8 cellular contexts compared by ENCODE assay signal in genomic region chr4:2281575-2282343, GRCh38. TPM values are rescaled to one million over a fixed set of nuclear protein-coding genes. Genes with fewer than 3 reads are reported as not detected.
A peak's percentile ranks its signal among the peaks of the same experiment; 100 is the strongest.
DNase-seq lines count a peak whose midpoint lies in the region; ATAC-seq and TF ChIP-seq lines count a peak whose summit lies in the region.

No MANE protein-coding gene starts in this region.

- peak; percentile 86 for DNase-seq in activated CD4-positive, alpha-beta memory T cell treated with anti-CD3 and anti-CD28 coated beads, Interleukin-2, amount 10 ng/mL, durations not matched to agents 7 days and 5 days
- DNase-seq in right cardiac atrium (peak in 2 of 3 donors; percentile 11 to 57), stomach (peak; percentile 51), NCI-H2107 treated with DMSO at 0.1 percent for 48 hours (lab: John Stamatoyannopoulos, UW; ENCODE audit: unreplicated experiment) (no peak), SIG-M5 (lab: John Stamatoyannopoulos, UW) (no peak), NCI-H1694 (lab: John Stamatoyannopoulos, UW) (no peak)

- H3K4me3 ChIP-seq in right cardiac atrium (ENCODE audit: low read length) = no peak overlapping the region
- H3K4me3 ChIP-seq in stomach = no peak overlapping the region

- 52% methylated on average over 10 of the region's 10 CpGs for WGBS in right cardiac atrium
- 60 to 78% (median 66%) methylated on average over 8 to 10 of the region's 10 CpGs for WGBS in stomach, 5 donors

- H3K27me3 Mint-ChIP-seq in activated CD4-positive, alpha-beta memory T cell treated with anti-CD3 and anti-CD28 coated beads, Interleukin-2, amount 10 ng/mL, durations not matched to agents 7 days and 5 days = no peaks in the 10 kb centered on the region

- peak overlapping the region; percentile 88 for H3K27ac Mint-ChIP-seq in activated CD4-positive, alpha-beta memory T cell treated with anti-CD3 and anti-CD28 coated beads, Interleukin-2, amount 10 ng/mL, durations not matched to agents 7 days and 5 days

- CTCF ChIA-PET in activated CD4-positive, alpha-beta memory T cell treated with anti-CD3 and anti-CD28 coated beads, Interleukin-2, amount 10 ng/mL, durations not matched to agents 7 days and 5 days (lab: Charles Lee) = interaction anchor here (0.8 to 1.3 kb wide), 7 partner anchors 10 to 187 kb away, joined by 3 to 7 read pairs (median 4); partner anchors contain the start of genes MXD4 and RNF4

- H3K4me1 Mint-ChIP-seq in activated CD4-positive, alpha-beta memory T cell treated with anti-CD3 and anti-CD28 coated beads, Interleukin-2, amount 10 ng/mL, durations not matched to agents 7 days and 5 days = peaks cover 33% of the 10 kb centered on the region

- H3K9me3 Mint-ChIP-seq in activated CD4-positive, alpha-beta memory T cell treated with anti-CD3 and anti-CD28 coated beads, Interleukin-2, amount 10 ng/mL, durations not matched to agents 7 days and 5 days = no peaks in the 10 kb centered on the region

- H3K4me1 ChIP-seq in right cardiac atrium (ENCODE audit: control insufficient read depth, insufficient read depth, low read length) (no peaks in the 10 kb centered on the region), stomach (no peaks in the 10 kb centered on the region)

- peak; percentile 83 for ATAC-seq in GM19025 (IDR thresholded peaks at IDR 0.05; ENCODE audit: low read depth, unreplicated experiment)
- peak; percentile 50 for ATAC-seq in HG03520 (IDR thresholded peaks at IDR 0.05; ENCODE audit: unreplicated experiment)
- ATAC-seq in right cardiac atrium = peak in 1 of 2 donors; percentile 19

- no peaks in the 10 kb centered on the region for H3K36me3 Mint-ChIP-seq in activated CD4-positive, alpha-beta memory T cell treated with anti-CD3 and anti-CD28 coated beads, Interleukin-2, amount 10 ng/mL, durations not matched to agents 7 days and 5 days (ENCODE audit: low read depth)

- H3K4me3 Mint-ChIP-seq in activated CD4-positive, alpha-beta memory T cell treated with anti-CD3 and anti-CD28 coated beads, Interleukin-2, amount 10 ng/mL, durations not matched to agents 7 days and 5 days = peak overlapping the region; percentile 4

- H3K27me3 ChIP-seq in right cardiac atrium (ENCODE audit: control insufficient read depth, insufficient read depth) = no peaks in the 10 kb centered on the region
- H3K27me3 ChIP-seq in stomach = no peaks in the 10 kb centered on the region

- H3K27ac ChIP-seq in right cardiac atrium (ENCODE audit: low read length) = no peak overlapping the region
- H3K27ac ChIP-seq in stomach = peak overlapping the region in 4 of 5 donors; percentile 3 to 51 (median 14)

- TF ChIP-seq CTCF in stomach (IDR thresholded peaks at IDR 0.05) = no peak

- no peak for TF ChIP-seq EP300 in stomach (IDR thresholded peaks at IDR 0.05)

- intact Hi-C loops in right cardiac atrium (cut with DNase I) = no loop called here
- intact Hi-C loops in stomach (cut with DNase I; ENCODE audit: low total_unique reads) = no loop called here

- POLR2A ChIA-PET in activated CD4-positive, alpha-beta memory T cell treated with anti-CD3 and anti-CD28 coated beads, Interleukin-2, amount 10 ng/mL, durations not matched to agents 7 days and 5 days (lab: Charles Lee) = interaction anchor here (0.6 to 3.5 kb wide), 9 partner anchors 9 to 186 kb away, joined by 3 to 23 read pairs (median 6); partner anchors contain the start of genes CFAP99, HAUS3, MXD4 and POLN

- no peak for TF ChIP-seq POLR2A in stomach (IDR thresholded peaks at IDR 0.05)

- H3K36me3 ChIP-seq in stomach = no peaks in the 10 kb centered on the region

- no peaks in the 10 kb centered on the region for H3K9me3 ChIP-seq in right cardiac atrium (ENCODE audit: control insufficient read depth, low read length)
- no peaks in the 10 kb centered on the region for H3K9me3 ChIP-seq in stomach

RNA-seq across cellular contexts. Expression of gene MXD4, which starts 19.9 kb away (rescaled TPM):
- 10 to 100 TPM; 26.9 to 29.6 TPM for total RNA-seq in activated CD4-positive, alpha-beta memory T cell treated with anti-CD3 and anti-CD28 coated beads, Interleukin-2, amount 10 ng/mL, durations not matched to agents 7 days and 5 days
- total RNA-seq in right cardiac atrium (10 to 100 TPM; 27.2 to 35.8 (median 31.6) TPM), stomach (100 to 1,000 TPM in 1 of 5 donors, 10 to 100 TPM in 4; 22.8 to 114 (median 48.7) TPM)
- polyA plus RNA-seq in right cardiac atrium (43.1 TPM), stomach (10 to 100 TPM; 19.1 to 49.4 (median 30.1) TPM)

RNA-seq across cellular contexts. Expression of gene HAUS3, which starts 39.8 kb away (rescaled TPM):
- total RNA-seq in activated CD4-positive, alpha-beta memory T cell treated with anti-CD3 and anti-CD28 coated beads, Interleukin-2, amount 10 ng/mL, durations not matched to agents 7 days and 5 days = 10 to 100 TPM; 27.1 to 27.4 TPM
- total RNA-seq in right cardiac atrium = 1 to 10 TPM; 6.1 to 8.9 (median 7.4) TPM
- 4.3 TPM for polyA plus RNA-seq in right cardiac atrium
- 10 to 100 TPM in 4 of 5 donors, 1 to 10 TPM in 1; 7.6 to 37.4 (median 17.5) TPM for total RNA-seq in stomach
- 1 to 10 TPM; 5.5 to 7.4 (median 6.8) TPM for polyA plus RNA-seq in stomach

RNA-seq across cellular contexts. Expression of gene POLN, which starts 39.8 kb away (rescaled TPM):
- 1 to 10 TPM; 3.3 to 4.0 TPM for total RNA-seq in activated CD4-positive, alpha-beta memory T cell treated with anti-CD3 and anti-CD28 coated beads, Interleukin-2, amount 10 ng/mL, durations not matched to agents 7 days and 5 days
- total RNA-seq in right cardiac atrium (1 to 10 TPM; 3.5 to 5.9 (median 4.6) TPM), stomach (1 to 10 TPM in 2 of 5 donors, under 1 TPM in 1, not detected in 2; 0.29 to 5.1 (median 1.4) TPM)
- polyA plus RNA-seq in right cardiac atrium (1.5 TPM), stomach (1 to 10 TPM in 2 of 3 donors, under 1 TPM in 1; 0.90 to 1.7 (median 1.3) TPM)

Comparison
In these comparisons a context has a peak if more than half of its experiments do, and no peak if none do; other contexts are left out.
1. DNase-seq: peak in activated CD4-positive, alpha-beta memory T cell treated with anti-CD3 and anti-CD28 coated beads, Interleukin-2, amount 10 ng/mL, durations not matched to agents 7 days and 5 days (single experiment), right cardiac atrium (2 of 3) and stomach (single experiment); none in NCI-H2107 treated with DMSO at 0.1 percent for 48 hours (single experiment), SIG-M5 (single experiment) and NCI-H1694 (single experiment).